1 cellular context compared by ENCODE assay signal in genomic region chr21:45615145-45615711, GRCh38.
TF ChIP-seq lines count a peak whose summit lies in the region.

No MANE protein-coding gene starts in this region.

TF ChIP-seq in GM23338, 12 proteins besides CTCF, POLR2A, EP300 and RAD21 (continued from another document):
- TF ChIP-seq ZNF462 (CRISPR knock-in tag; IDR thresholded peaks at IDR 0.05) = no peak
- TF ChIP-seq JUNB (IDR thresholded peaks at IDR 0.05; ENCODE audit: unreplicated experiment) = no peak
- TF ChIP-seq ZNF114 (CRISPR knock-in tag; IDR thresholded peaks at IDR 0.05) = no peak
- no peak for TF ChIP-seq STAT1 (IDR thresholded peaks at IDR 0.05; ENCODE audit: unreplicated experiment)
